8 cellular contexts compared by ENCODE assay signal in the genomic region with DNA sequence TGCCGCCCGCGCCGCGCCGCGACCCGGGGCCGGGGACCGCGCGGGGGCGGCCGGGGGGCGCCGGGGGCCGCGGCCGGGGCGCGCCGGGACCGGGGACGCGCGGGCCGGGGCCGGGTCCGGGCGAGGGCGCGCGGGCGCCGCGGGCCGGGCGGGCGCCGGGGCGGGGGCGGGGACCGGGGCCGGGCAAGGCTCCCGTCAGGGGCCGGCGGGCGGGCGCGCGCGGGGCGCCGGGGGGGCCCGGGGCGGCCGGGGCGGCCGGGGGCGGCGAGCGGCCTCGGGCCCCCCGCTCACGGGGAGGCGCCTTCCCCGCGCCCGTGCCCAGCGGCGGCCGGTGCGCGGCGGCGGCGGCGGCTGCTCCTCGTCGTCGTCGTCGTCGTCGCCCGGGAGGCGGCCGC. TPM values are rescaled to one million over a fixed set of nuclear protein-coding genes. Genes with fewer than 3 reads are reported as not detected.
DNase-seq lines count a peak whose midpoint lies in the region; ATAC-seq and TF ChIP-seq lines count a peak whose summit lies in the region.

No MANE protein-coding gene starts in this region.

- TF ChIP-seq EP300 in ovary (IDR thresholded peaks at IDR 0.05), result no peak

- H3K27ac ChIP-seq in CD4-positive, alpha-beta T cell (ENCODE audit: low read depth, low read length), result no peak overlapping the region
- H3K27ac ChIP-seq in endodermal cell (ENCODE audit: low read depth, low read length) (no peak overlapping the region), ovary (no peak overlapping the region)

- H3K27me3 Mint-ChIP-seq in CD4-positive, alpha-beta T cell, result no peaks in the 10 kb centered on the region
- no peaks in the 10 kb centered on the region for H3K27me3 Mint-ChIP-seq in endodermal cell (ENCODE audit: insufficient read depth)

- POLR2A ChIA-PET in CD4-positive, alpha-beta T cell (lab: Charles Lee), result interaction anchor here (4.2 kb wide), 1 partner anchor 28 kb away, joined by 18 read pairs; no protein-coding TSS in a partner anchor

- no peak for DNase-seq in CD4-positive, alpha-beta T cell
- DNase-seq in LNCaP clone FGC (ENCODE audit: low read depth), result no peak
- no peak for DNase-seq in endodermal cell
- no peak for DNase-seq in ovary
- no peak for DNase-seq in NCI-H128 (lab: John Stamatoyannopoulos, UW; ENCODE audit: unreplicated experiment)
- DNase-seq in GM20000 (ENCODE audit: low spot score), result no peak
- no peak for DNase-seq in SKM-1 (lab: John Stamatoyannopoulos, UW; ENCODE audit: unreplicated experiment)

- peaks cover 3% of the 10 kb centered on the region for H3K4me1 ChIP-seq in endodermal cell (ENCODE audit: control insufficient read depth, insufficient read depth, low read length)
- peaks cover 15% of the 10 kb centered on the region for H3K4me1 ChIP-seq in ovary (ENCODE audit: insufficient read depth)

- no peak for TF ChIP-seq CTCF in CD4-positive, alpha-beta T cell (IDR thresholded peaks at IDR 0.05)
- no peak for TF ChIP-seq CTCF in LNCaP clone FGC (IDR thresholded peaks at IDR 0.05; ENCODE audit: control insufficient read depth, extremely low read depth, insufficient read depth)
- TF ChIP-seq CTCF in endodermal cell (conservative IDR thresholded peaks at IDR 0.05), result no peak
- TF ChIP-seq CTCF in ovary (IDR thresholded peaks at IDR 0.05), result no peak
- TF ChIP-seq CTCF in GM20000 (IDR thresholded peaks at IDR 0.05; ENCODE audit: extremely low read depth, missing control alignments), result no peak

- H3K36me3 ChIP-seq in endodermal cell (ENCODE audit: control insufficient read depth, insufficient read depth, low read length), result no peaks in the 10 kb centered on the region
- no peaks in the 10 kb centered on the region for H3K36me3 ChIP-seq in ovary

- peaks cover 52% of the 10 kb centered on the region for H3K4me1 Mint-ChIP-seq in CD4-positive, alpha-beta T cell (ENCODE audit: low read depth)
- H3K4me1 Mint-ChIP-seq in endodermal cell, result peaks cover 30% of the 10 kb centered on the region

- no peaks in the 10 kb centered on the region for H3K27me3 ChIP-seq in CD4-positive, alpha-beta T cell (ENCODE audit: control insufficient read depth, insufficient read depth, low read length)
- H3K27me3 ChIP-seq in endodermal cell (ENCODE audit: control insufficient read depth, insufficient read depth, low read length, poor library complexity, severe bottlenecking) (no peaks in the 10 kb centered on the region), ovary (no peaks in the 10 kb centered on the region)

- no peaks in the 10 kb centered on the region for H3K9me3 Mint-ChIP-seq in CD4-positive, alpha-beta T cell
- H3K9me3 Mint-ChIP-seq in endodermal cell, result no peaks in the 10 kb centered on the region

- no peak for ATAC-seq in CD4-positive, alpha-beta T cell (ENCODE audit: poor library complexity)
- ATAC-seq in GM18868 (IDR thresholded peaks at IDR 0.05; ENCODE audit: unreplicated experiment), result no peak

- CTCF ChIA-PET in CD4-positive, alpha-beta T cell (lab: Charles Lee), result no interaction called here

- no peak for TF ChIP-seq POLR2A in ovary (IDR thresholded peaks at IDR 0.05)

- H3K36me3 Mint-ChIP-seq in CD4-positive, alpha-beta T cell (ENCODE audit: low read depth), result peaks cover 19% of the 10 kb centered on the region
- peaks cover 4% of the 10 kb centered on the region for H3K36me3 Mint-ChIP-seq in endodermal cell (ENCODE audit: low read depth)

- H3K9me3 ChIP-seq in CD4-positive, alpha-beta T cell (ENCODE audit: control insufficient read depth, low read length), result no peaks in the 10 kb centered on the region
- H3K9me3 ChIP-seq in endodermal cell (ENCODE audit: control insufficient read depth, low read length), result no peaks in the 10 kb centered on the region
- H3K9me3 ChIP-seq in ovary, result no peaks in the 10 kb centered on the region

- H3K4me3 ChIP-seq in LNCaP clone FGC (ENCODE audit: low read depth, low read length) (peak overlapping the region; percentile 38), endodermal cell (ENCODE audit: low read length) (no peak overlapping the region), ovary (peak overlapping the region; percentile 55)

- H3K27ac Mint-ChIP-seq in CD4-positive, alpha-beta T cell, result no peak overlapping the region
- H3K27ac Mint-ChIP-seq in endodermal cell, result no peak overlapping the region

- no peak overlapping the region for H3K9ac ChIP-seq in endodermal cell (ENCODE audit: extremely low read depth, low read length, poor library complexity, severe bottlenecking)

- intact Hi-C loops in CD4-positive, alpha-beta T cell (cut with DNase I, micrococcal nuclease), result loop anchor here (5.0 kb wide), 3 partner anchors 100 to 460 kb away; a partner anchor contains a TSS
- intact Hi-C loops in ovary (cut with DNase I), result loop anchor here in 2 of 4 donors (5.0 to 10.0 kb wide), 2 partner anchors 50 to 57 kb away; no protein-coding TSS in a partner anchor

- peak overlapping the region; percentile 87 for H3K4me3 Mint-ChIP-seq in CD4-positive, alpha-beta T cell
- peak overlapping the region; percentile 72 for H3K4me3 Mint-ChIP-seq in endodermal cell

- WGBS in endodermal cell (ENCODE audit: insufficient coverage in 1 of 2, insufficient read length in 1 of 2), 2 experiments, result 0% methylated on average over 86 of the region's 88 CpGs; no CpG with 5 or more reads in 1 of the 2 experiments
- 0 to 1% methylated on average over 20 to 84 of the region's 88 CpGs; no CpG with 5 or more reads in 1 of the 3 donors for WGBS in ovary, 3 donors

RNA-seq across cellular contexts. Expression of a gene that starts 0.6 kb away (rescaled TPM):
- total RNA-seq in CD4-positive, alpha-beta T cell, result 10 to 100 TPM; 16.4 to 18.3 TPM
- total RNA-seq in endodermal cell, result 10 to 100 TPM; 27.3 to 33.7 TPM
- polyA plus RNA-seq in endodermal cell (2013, experiment 1 of 2), result 32.5 TPM
- polyA plus RNA-seq in endodermal cell (2013, experiment 2 of 2), result 30.0 TPM
- 10 to 100 TPM; 16.1 to 37.6 (median 32.2) TPM for total RNA-seq in ovary
- polyA plus RNA-seq in ovary, result 10 to 100 TPM; 16.3 to 18.3 TPM
